Comparison of ENCODE assay signal across 8 cellular contexts in genomic region chr11:117822031-117822521, GRCh38. TPM values are rescaled to one million over a fixed set of nuclear protein-coding genes. Genes with fewer than 3 reads are reported as not detected.
DNase-seq lines count a peak whose midpoint lies in the region; ATAC-seq and TF ChIP-seq lines count a peak whose summit lies in the region.
"Had no signal": no experiment of that assay in that cellular context is flagged by ENCODE, and none has a peak within 500 bp of the region (broad histone marks: within the 10 kb centered on the region; RNA-seq: fewer than 3 reads in every experiment).

No MANE protein-coding gene starts in this region.

- no peak overlapping the region for H3K27ac Mint-ChIP-seq in glutamatergic neuron (ENCODE audit: unreplicated experiment)

- no peak for ATAC-seq in GM18520 (IDR thresholded peaks at IDR 0.05; ENCODE audit: unreplicated experiment)

- H3K4me3 Mint-ChIP-seq in glutamatergic neuron (ENCODE audit: unreplicated experiment) = no peak overlapping the region

- peaks cover 2% of the 10 kb centered on the region for H3K9me3 Mint-ChIP-seq in glutamatergic neuron (ENCODE audit: unreplicated experiment)

- TF ChIP-seq CTCF in glutamatergic neuron (IDR thresholded peaks at IDR 0.05; ENCODE audit: partially characterized antibody, unreplicated experiment) = peak; percentile 54

- peaks cover 5% of the 10 kb centered on the region for H3K27me3 Mint-ChIP-seq in glutamatergic neuron (ENCODE audit: unreplicated experiment)

- H3K36me3 Mint-ChIP-seq in glutamatergic neuron (ENCODE audit: unreplicated experiment) = no peaks in the 10 kb centered on the region

- DNase-seq in GM03348 (ENCODE audit: low spot score) (peak; percentile 55), NAMALWA (ENCODE audit: low spot score) (peak; percentile 55), glutamatergic neuron (peak; percentile 71), cerebellar nuclear complex (lab: John Stamatoyannopoulos, UW) (no peak)
- peak; percentile 79 to 81 for DNase-seq in activated T-cell treated with anti-CD3 and anti-CD28 coated beads, Interleukin-2, amount 50 U/mL, for 48 hours
- DNase-seq in stimulated activated CD4-positive, alpha-beta T cell treated with anti-CD3 and anti-CD28 coated beads, Interleukin-4, amount 100 ng/mL, for 1 hour = peak; percentile 66

- peaks cover 18% of the 10 kb centered on the region for H3K4me1 Mint-ChIP-seq in glutamatergic neuron (ENCODE audit: low read depth, unreplicated experiment)

RNA-seq across cellular contexts. Expression of gene FXYD2, which starts 2.5 kb away (rescaled TPM):
- 0.44 TPM for total RNA-seq in glutamatergic neuron (ENCODE audit: unreplicated experiment)

RNA-seq across cellular contexts. Expression of gene DSCAML1, which starts 25.1 kb away (rescaled TPM):
- 0.07 TPM for total RNA-seq in glutamatergic neuron (ENCODE audit: unreplicated experiment)

RNA-seq across cellular contexts. Expression of gene FXYD6, which starts 54.4 kb away (rescaled TPM):
- total RNA-seq in glutamatergic neuron (ENCODE audit: unreplicated experiment) = 57.1 TPM
- total RNA-seq: T-helper 2 cell treated with Interferon-gamma antibody and Interleukin-4, amounts not matched to agents 100 ng/mL and 5 ng/mL, for 36 hours had no signal

Comparison
In these comparisons a context has a peak if more than half of its experiments do, and no peak if none do; other contexts are left out.
1. DNase-seq: peak in GM03348 (single experiment), NAMALWA (single experiment), activated T-cell treated with anti-CD3 and anti-CD28 coated beads, Interleukin-2, amount 50 U/mL, for 48 hours (2 of 2), glutamatergic neuron (single experiment) and stimulated activated CD4-positive, alpha-beta T cell treated with anti-CD3 and anti-CD28 coated beads, Interleukin-4, amount 100 ng/mL, for 1 hour (single experiment); none in cerebellar nuclear complex (0 of 2).